ENCODE assay signal across 8 cellular contexts in the genomic region with DNA sequence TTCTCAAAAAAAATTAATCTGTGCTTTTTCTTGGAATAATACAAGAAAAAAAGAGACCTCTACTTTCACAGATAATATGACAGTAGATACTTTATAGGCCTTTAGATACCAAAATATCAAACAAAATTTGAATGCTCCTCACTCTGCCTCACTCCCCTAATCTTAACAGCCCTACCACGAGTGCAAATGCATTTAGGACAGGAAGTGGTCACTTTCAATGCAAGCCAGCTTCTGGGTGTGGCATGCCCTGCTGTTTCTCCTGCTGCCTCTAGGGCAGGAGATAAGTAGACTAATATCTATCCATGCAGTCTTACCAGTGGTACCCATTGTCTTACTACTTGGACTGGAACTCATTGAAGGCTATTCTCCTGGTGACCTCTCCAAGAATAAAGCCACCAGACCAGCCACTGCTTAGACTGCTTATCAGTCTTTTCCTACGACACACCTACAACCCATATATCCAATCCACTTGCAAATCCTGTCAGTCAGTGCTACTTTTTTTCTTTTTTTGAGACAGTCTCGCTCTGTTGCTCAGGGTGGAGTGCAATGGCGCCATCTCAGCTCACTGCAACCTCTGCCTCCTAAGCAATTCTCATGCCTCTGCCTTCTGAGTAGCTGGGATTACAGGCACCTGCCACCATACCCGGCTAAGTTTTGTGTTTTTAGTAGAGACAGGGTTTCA. TPM values are rescaled to one million over a fixed set of nuclear protein-coding genes. Genes with fewer than 3 reads are reported as not detected.
A peak's percentile ranks its signal among the peaks of the same experiment; 100 is the strongest.
DNase-seq lines count a peak whose midpoint lies in the region; ATAC-seq and TF ChIP-seq lines count a peak whose summit lies in the region.

No MANE protein-coding gene starts in this region.

- peaks cover 6% of the 10 kb centered on the region for H3K27me3 Mint-ChIP-seq in CD4-positive, alpha-beta T cell

- peak; percentile 9 for TF ChIP-seq CTCF in hepatocyte (IDR thresholded peaks at IDR 0.05; ENCODE audit: poor library complexity)
- TF ChIP-seq CTCF in CD4-positive, alpha-beta T cell (IDR thresholded peaks at IDR 0.05) = no peak

- no peaks in the 10 kb centered on the region for H3K36me3 Mint-ChIP-seq in CD4-positive, alpha-beta T cell (ENCODE audit: low read depth)

- peaks cover 5% of the 10 kb centered on the region for H3K4me1 Mint-ChIP-seq in CD4-positive, alpha-beta T cell (ENCODE audit: low read depth)

- H3K27ac Mint-ChIP-seq in CD4-positive, alpha-beta T cell = no peak overlapping the region

- ATAC-seq in GM19467 (IDR thresholded peaks at IDR 0.05; ENCODE audit: unreplicated experiment) (peak; percentile 99), HG03432 (IDR thresholded peaks at IDR 0.05; ENCODE audit: unreplicated experiment) (peak; percentile 99)
- no peak for ATAC-seq in CD4-positive, alpha-beta T cell (ENCODE audit: poor library complexity)

- H3K9me2 ChIP-seq in hepatocyte (replicated peaks; ENCODE audit: insufficient read depth) = no peaks in the 10 kb centered on the region

- H3K4me2 ChIP-seq in hepatocyte = no peak overlapping the region

- no peaks in the 10 kb centered on the region for H3K79me2 ChIP-seq in hepatocyte

- no peak overlapping the region for H3K4me3 Mint-ChIP-seq in CD4-positive, alpha-beta T cell

- H3K27ac ChIP-seq in hepatocyte (no peak overlapping the region), caudate nucleus (ENCODE audit: low read depth, low read length) (no peak overlapping the region)
- no peak overlapping the region for H3K27ac ChIP-seq in CD4-positive, alpha-beta T cell (ENCODE audit: low read depth, low read length)

- 75% methylated on average over 5 of the region's 5 CpGs for WGBS in hepatocyte (ENCODE audit: low lambda C conversion rate, missing lambda C conversion rate)

- no peak overlapping the region for H2AFZ ChIP-seq in hepatocyte

- no peaks in the 10 kb centered on the region for H3K27me3 ChIP-seq in hepatocyte
- H3K27me3 ChIP-seq in CD4-positive, alpha-beta T cell (ENCODE audit: control insufficient read depth, insufficient read depth, low read length) = no peaks in the 10 kb centered on the region

- peak; percentile 14 for DNase-seq in NK-92 treated with Interleukin-12 subunit alpha and Interleukin-12 subunit beta, amount 100 ng/mL, for 24 hours (lab: John Stamatoyannopoulos, UW)
- no peak for DNase-seq in NK-92 (lab: John Stamatoyannopoulos, UW; ENCODE audit: unreplicated experiment)
- peak; percentile 18 for DNase-seq in SK-N-DZ (ENCODE audit: low spot score)
- no peak for DNase-seq in hepatocyte (ENCODE audit: low spot score)
- DNase-seq in CD4-positive, alpha-beta T cell = no peak
- DNase-seq in caudate nucleus (lab: John Stamatoyannopoulos, UW) = no peak

- no peaks in the 10 kb centered on the region for H3K9me3 ChIP-seq in hepatocyte (ENCODE audit: low read depth)
- no peaks in the 10 kb centered on the region for H3K9me3 ChIP-seq in CD4-positive, alpha-beta T cell (ENCODE audit: control insufficient read depth, low read length)

- no peaks in the 10 kb centered on the region for H3K4me1 ChIP-seq in hepatocyte (ENCODE audit: insufficient read depth)

- H4K20me1 ChIP-seq in hepatocyte (ENCODE audit: insufficient read depth, poor library complexity, severe bottlenecking) = no peaks in the 10 kb centered on the region

- POLR2A ChIA-PET in CD4-positive, alpha-beta T cell (lab: Charles Lee) = no interaction called here

- H3K36me3 ChIP-seq in hepatocyte (replicated peaks; ENCODE audit: insufficient read depth, low read depth) = no peaks in the 10 kb centered on the region

- no peak overlapping the region for H3K4me3 ChIP-seq in hepatocyte

- intact Hi-C loops in CD4-positive, alpha-beta T cell (cut with DNase I, micrococcal nuclease) = no loop called here

- CTCF ChIA-PET in CD4-positive, alpha-beta T cell (lab: Charles Lee) = no interaction called here

- H3K9me3 Mint-ChIP-seq in CD4-positive, alpha-beta T cell = no peaks in the 10 kb centered on the region

RNA-seq across cellular contexts. Expression of a gene that starts 23.0 kb away (rescaled TPM):
- 0.24 and 0.45 TPM in 2 replicates for polyA plus RNA-seq in SK-N-DZ (2014; cell fraction: cytosol; rRNA removed)
- polyA plus RNA-seq in SK-N-DZ (2014; cell fraction: nucleus; rRNA removed) = 0.18 and 0.20 TPM in 2 replicates
- 4.4 and 5.0 TPM in 2 replicates for total RNA-seq in hepatocyte
- polyA plus RNA-seq in hepatocyte = 2.0 and 2.6 TPM in 2 replicates
- not detected for total RNA-seq in CD4-positive, alpha-beta T cell

RNA-seq across cellular contexts. Expression of a gene that starts 24.3 kb away (rescaled TPM):
- 22.6 and 28.3 TPM in 2 replicates for polyA plus RNA-seq in SK-N-DZ (2014; cell fraction: cytosol; rRNA removed)
- 12.7 and 15.2 TPM in 2 replicates for polyA plus RNA-seq in SK-N-DZ (2014; cell fraction: nucleus; rRNA removed)
- total RNA-seq in hepatocyte = 101 and 122 TPM in 2 replicates
- polyA plus RNA-seq in hepatocyte = 54.9 and 63.5 TPM in 2 replicates
- total RNA-seq in CD4-positive, alpha-beta T cell = 10 to 100 TPM; 22.6 to 24.4 TPM

Comparison
In these comparisons a context has a peak if more than half of its experiments do, and no peak if none do; other contexts are left out.
1. DNase-seq: peak in NK-92 treated with Interleukin-12 subunit alpha and Interleukin-12 subunit beta, amount 100 ng/mL, for 24 hours (single experiment) and SK-N-DZ (single experiment); none in NK-92 (single experiment), hepatocyte (single experiment), CD4-positive, alpha-beta T cell (0 of 10) and caudate nucleus (0 of 61).